Comparison of ENCODE assay signal across 1 cellular context in the genomic region with DNA sequence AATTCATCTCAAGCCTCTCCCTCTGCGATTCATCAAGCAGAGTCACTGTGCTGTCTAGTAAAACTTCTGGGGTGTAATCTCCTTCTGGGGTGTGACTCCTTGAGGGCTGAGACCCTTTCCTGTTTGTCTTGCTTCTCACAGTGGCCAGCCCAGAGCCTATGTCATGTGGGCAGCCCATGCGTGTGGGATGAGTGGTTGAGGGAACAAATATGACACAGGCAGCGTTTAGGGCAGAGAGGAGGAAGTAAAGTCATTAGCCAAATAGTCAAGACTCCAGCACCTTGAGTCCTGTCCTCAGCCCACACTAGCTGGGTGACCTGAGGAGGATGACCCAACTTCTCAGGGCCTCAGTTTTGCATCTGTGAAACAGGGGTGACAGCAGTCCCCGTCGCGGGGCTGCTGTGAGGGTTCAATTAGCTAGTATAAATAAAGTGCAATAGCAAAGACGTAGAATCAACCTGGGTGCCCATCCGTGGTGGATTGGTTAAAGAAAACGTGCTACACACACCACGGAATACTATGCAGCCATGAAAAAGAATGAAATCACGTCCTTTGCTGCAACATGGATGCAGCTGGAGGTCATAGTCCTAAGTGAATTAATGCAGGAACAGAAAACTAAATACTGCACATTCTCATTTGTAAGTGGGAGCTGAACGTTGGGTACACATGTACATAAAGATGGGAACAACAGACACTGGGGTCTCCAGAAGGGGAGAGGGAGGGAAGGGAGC.
TF ChIP-seq lines count a peak whose summit lies in the region.

No MANE protein-coding gene starts in this region.

TF ChIP-seq in GM12878, 131 proteins besides CTCF, POLR2A, EP300 and RAD21:
- TF ChIP-seq TBL1XR1 (IDR thresholded peaks at IDR 0.05; ENCODE audit: low read depth, low read length) (no peak), TCF7 (IDR thresholded peaks at IDR 0.05; ENCODE audit: borderline replicate concordance) (no peak), SMARCA5 (IDR thresholded peaks at IDR 0.05) (0 out of 2 replicates have a peak, but pooled peaks have one; percentile 63), ZNF622 (IDR thresholded peaks at IDR 0.05) (no peak), RELA (IDR thresholded peaks at IDR 0.05; ENCODE audit: borderline replicate concordance, partially characterized antibody) (no peak), ZNF217 (IDR thresholded peaks at IDR 0.05) (0 out of 2 replicates have a peak, but pooled peaks have one; percentile 26), PAX5 (IDR thresholded peaks at IDR 0.05; ENCODE audit: borderline replicate concordance, low read depth, low read length) (0 out of 2 replicates have a peak, but pooled peaks have one; percentile 13), EED (IDR thresholded peaks at IDR 0.05; ENCODE audit: low read depth) (no peak), IKZF1 (conservative IDR thresholded peaks at IDR 0.05) (peak; percentile 38; the same call in 1 of the 2 replicates), WRNIP1 (IDR thresholded peaks at IDR 0.05; ENCODE audit: borderline replicate concordance, low read depth, low read length) (no peak), CBX3 (IDR thresholded peaks at IDR 0.05; ENCODE audit: borderline replicate concordance, low read depth) (no peak), SREBF2 (IDR thresholded peaks at IDR 0.05; ENCODE audit: low read length) (no peak), ZZZ3 (IDR thresholded peaks at IDR 0.05; ENCODE audit: control insufficient read depth, insufficient read length, low read depth) (no peak), BCL11A (IDR thresholded peaks at IDR 0.05; ENCODE audit: low read depth, low read length) (no peak), BACH1 (IDR thresholded peaks at IDR 0.05; ENCODE audit: borderline replicate concordance) (no peak), GABPA (IDR thresholded peaks at IDR 0.05; ENCODE audit: low read depth) (no peak), SPI1 (IDR thresholded peaks at IDR 0.05; ENCODE audit: borderline replicate concordance, insufficient read depth, low read depth, low read length) (no peak), MXI1 (IDR thresholded peaks at IDR 0.05; ENCODE audit: low read depth, low read length) (no peak), RUNX3 (IDR thresholded peaks at IDR 0.05; ENCODE audit: low read length) (peak; percentile 9; the same call in 1 of the 2 replicates), LARP7 (IDR thresholded peaks at IDR 0.05) (no peak), CBFB (IDR thresholded peaks at IDR 0.05; ENCODE audit: low read depth) (no peak)
- TF ChIP-seq, protein P1, sequence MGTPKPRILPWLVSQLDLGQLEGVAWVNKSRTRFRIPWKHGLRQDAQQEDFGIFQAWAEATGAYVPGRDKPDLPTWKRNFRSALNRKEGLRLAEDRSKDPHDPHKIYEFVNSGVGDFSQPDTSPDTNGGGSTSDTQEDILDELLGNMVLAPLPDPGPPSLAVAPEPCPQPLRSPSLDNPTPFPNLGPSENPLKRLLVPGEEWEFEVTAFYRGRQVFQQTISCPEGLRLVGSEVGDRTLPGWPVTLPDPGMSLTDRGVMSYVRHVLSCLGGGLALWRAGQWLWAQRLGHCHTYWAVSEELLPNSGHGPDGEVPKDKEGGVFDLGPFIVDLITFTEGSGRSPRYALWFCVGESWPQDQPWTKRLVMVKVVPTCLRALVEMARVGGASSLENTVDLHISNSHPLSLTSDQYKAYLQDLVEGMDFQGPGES (IDR thresholded peaks at IDR 0.05), result no peak
- TF ChIP-seq, protein P2, sequence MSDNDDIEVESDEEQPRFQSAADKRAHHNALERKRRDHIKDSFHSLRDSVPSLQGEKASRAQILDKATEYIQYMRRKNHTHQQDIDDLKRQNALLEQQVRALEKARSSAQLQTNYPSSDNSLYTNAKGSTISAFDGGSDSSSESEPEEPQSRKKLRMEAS (IDR thresholded peaks at IDR 0.05; ENCODE audit: low read depth, low read length), result no peak
- TF ChIP-seq, protein P3, sequence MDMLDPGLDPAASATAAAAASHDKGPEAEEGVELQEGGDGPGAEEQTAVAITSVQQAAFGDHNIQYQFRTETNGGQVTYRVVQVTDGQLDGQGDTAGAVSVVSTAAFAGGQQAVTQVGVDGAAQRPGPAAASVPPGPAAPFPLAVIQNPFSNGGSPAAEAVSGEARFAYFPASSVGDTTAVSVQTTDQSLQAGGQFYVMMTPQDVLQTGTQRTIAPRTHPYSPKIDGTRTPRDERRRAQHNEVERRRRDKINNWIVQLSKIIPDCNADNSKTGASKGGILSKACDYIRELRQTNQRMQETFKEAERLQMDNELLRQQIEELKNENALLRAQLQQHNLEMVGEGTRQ (IDR thresholded peaks at IDR 0.05; ENCODE audit: borderline replicate concordance, low read depth, low read length), result no peak
- TF ChIP-seq, protein P4, sequence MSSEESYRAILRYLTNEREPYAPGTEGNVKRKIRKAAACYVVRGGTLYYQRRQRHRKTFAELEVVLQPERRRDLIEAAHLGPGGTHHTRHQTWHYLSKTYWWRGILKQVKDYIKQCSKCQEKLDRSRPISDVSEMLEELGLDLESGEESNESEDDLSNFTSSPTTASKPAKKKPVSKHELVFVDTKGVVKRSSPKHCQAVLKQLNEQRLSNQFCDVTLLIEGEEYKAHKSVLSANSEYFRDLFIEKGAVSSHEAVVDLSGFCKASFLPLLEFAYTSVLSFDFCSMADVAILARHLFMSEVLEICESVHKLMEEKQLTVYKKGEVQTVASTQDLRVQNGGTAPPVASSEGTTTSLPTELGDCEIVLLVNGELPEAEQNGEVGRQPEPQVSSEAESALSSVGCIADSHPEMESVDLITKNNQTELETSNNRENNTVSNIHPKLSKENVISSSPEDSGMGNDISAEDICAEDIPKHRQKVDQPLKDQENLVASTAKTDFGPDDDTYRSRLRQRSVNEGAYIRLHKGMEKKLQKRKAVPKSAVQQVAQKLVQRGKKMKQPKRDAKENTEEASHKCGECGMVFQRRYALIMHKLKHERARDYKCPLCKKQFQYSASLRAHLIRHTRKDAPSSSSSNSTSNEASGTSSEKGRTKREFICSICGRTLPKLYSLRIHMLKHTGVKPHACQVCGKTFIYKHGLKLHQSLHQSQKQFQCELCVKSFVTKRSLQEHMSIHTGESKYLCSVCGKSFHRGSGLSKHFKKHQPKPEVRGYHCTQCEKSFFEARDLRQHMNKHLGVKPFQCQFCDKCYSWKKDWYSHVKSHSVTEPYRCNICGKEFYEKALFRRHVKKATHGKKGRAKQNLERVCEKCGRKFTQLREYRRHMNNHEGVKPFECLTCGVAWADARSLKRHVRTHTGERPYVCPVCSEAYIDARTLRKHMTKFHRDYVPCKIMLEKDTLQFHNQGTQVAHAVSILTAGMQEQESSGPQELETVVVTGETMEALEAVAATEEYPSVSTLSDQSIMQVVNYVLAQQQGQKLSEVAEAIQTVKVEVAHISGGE (CRISPR knock-in tag; IDR thresholded peaks at IDR 0.05), result no peak
- TF ChIP-seq, protein P5, sequence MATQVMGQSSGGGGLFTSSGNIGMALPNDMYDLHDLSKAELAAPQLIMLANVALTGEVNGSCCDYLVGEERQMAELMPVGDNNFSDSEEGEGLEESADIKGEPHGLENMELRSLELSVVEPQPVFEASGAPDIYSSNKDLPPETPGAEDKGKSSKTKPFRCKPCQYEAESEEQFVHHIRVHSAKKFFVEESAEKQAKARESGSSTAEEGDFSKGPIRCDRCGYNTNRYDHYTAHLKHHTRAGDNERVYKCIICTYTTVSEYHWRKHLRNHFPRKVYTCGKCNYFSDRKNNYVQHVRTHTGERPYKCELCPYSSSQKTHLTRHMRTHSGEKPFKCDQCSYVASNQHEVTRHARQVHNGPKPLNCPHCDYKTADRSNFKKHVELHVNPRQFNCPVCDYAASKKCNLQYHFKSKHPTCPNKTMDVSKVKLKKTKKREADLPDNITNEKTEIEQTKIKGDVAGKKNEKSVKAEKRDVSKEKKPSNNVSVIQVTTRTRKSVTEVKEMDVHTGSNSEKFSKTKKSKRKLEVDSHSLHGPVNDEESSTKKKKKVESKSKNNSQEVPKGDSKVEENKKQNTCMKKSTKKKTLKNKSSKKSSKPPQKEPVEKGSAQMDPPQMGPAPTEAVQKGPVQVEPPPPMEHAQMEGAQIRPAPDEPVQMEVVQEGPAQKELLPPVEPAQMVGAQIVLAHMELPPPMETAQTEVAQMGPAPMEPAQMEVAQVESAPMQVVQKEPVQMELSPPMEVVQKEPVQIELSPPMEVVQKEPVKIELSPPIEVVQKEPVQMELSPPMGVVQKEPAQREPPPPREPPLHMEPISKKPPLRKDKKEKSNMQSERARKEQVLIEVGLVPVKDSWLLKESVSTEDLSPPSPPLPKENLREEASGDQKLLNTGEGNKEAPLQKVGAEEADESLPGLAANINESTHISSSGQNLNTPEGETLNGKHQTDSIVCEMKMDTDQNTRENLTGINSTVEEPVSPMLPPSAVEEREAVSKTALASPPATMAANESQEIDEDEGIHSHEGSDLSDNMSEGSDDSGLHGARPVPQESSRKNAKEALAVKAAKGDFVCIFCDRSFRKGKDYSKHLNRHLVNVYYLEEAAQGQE (IDR thresholded peaks at IDR 0.05; ENCODE audit: low read depth, low read length), result no peak
- TF ChIP-seq, protein P6, sequence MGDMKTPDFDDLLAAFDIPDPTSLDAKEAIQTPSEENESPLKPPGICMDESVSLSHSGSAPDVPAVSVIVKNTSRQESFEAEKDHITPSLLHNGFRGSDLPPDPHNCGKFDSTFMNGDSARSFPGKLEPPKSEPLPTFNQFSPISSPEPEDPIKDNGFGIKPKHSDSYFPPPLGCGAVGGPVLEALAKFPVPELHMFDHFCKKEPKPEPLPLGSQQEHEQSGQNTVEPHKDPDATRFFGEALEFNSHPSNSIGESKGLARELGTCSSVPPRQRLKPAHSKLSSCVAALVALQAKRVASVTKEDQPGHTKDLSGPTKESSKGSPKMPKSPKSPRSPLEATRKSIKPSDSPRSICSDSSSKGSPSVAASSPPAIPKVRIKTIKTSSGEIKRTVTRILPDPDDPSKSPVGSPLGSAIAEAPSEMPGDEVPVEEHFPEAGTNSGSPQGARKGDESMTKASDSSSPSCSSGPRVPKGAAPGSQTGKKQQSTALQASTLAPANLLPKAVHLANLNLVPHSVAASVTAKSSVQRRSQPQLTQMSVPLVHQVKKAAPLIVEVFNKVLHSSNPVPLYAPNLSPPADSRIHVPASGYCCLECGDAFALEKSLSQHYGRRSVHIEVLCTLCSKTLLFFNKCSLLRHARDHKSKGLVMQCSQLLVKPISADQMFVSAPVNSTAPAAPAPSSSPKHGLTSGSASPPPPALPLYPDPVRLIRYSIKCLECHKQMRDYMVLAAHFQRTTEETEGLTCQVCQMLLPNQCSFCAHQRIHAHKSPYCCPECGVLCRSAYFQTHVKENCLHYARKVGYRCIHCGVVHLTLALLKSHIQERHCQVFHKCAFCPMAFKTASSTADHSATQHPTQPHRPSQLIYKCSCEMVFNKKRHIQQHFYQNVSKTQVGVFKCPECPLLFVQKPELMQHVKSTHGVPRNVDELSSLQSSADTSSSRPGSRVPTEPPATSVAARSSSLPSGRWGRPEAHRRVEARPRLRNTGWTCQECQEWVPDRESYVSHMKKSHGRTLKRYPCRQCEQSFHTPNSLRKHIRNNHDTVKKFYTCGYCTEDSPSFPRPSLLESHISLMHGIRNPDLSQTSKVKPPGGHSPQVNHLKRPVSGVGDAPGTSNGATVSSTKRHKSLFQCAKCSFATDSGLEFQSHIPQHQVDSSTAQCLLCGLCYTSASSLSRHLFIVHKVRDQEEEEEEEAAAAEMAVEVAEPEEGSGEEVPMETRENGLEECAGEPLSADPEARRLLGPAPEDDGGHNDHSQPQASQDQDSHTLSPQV (IDR thresholded peaks at IDR 0.05), result no peak
- TF ChIP-seq, protein P7, sequence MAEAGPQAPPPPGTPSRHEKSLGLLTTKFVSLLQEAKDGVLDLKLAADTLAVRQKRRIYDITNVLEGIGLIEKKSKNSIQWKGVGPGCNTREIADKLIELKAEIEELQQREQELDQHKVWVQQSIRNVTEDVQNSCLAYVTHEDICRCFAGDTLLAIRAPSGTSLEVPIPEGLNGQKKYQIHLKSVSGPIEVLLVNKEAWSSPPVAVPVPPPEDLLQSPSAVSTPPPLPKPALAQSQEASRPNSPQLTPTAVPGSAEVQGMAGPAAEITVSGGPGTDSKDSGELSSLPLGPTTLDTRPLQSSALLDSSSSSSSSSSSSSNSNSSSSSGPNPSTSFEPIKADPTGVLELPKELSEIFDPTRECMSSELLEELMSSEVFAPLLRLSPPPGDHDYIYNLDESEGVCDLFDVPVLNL (IDR thresholded peaks at IDR 0.05; ENCODE audit: low read depth, low read length), result no peak
